Comparison of ENCODE assay signal across 22 cellular contexts in genomic region chr12:75374971-75375370, GRCh38. TPM values are rescaled to one million over a fixed set of nuclear protein-coding genes. Genes with fewer than 3 reads are reported as not detected.
A peak's percentile ranks its signal among the peaks of the same experiment; 100 is the strongest.
DNase-seq lines count a peak whose midpoint lies in the region; ATAC-seq, FAIRE-seq and TF ChIP-seq lines count a peak whose summit lies in the region.
"Had no signal": no experiment of that assay in that cellular context is flagged by ENCODE, and none has a peak within 500 bp of the region (broad histone marks: within the 10 kb centered on the region; RNA-seq: fewer than 3 reads in every experiment).

No MANE protein-coding gene starts in this region.

- H3K4me1 Mint-ChIP-seq in astrocyte (ENCODE audit: low read depth, unreplicated experiment), result peaks cover 1% of the 10 kb centered on the region
- no peaks in the 10 kb centered on the region for H3K4me1 Mint-ChIP-seq in stimulated activated memory B cell treated with anti-CD40 and anti-IgM and Interleukin-4, amounts not matched to agents 10 μg/mL and 1 μg/mL and 100 μg/mL, for 72 hours

- H3K27ac Mint-ChIP-seq in astrocyte (ENCODE audit: unreplicated experiment), result no peak overlapping the region
- no peak overlapping the region for H3K27ac Mint-ChIP-seq in stimulated activated memory B cell treated with anti-CD40 and anti-IgM and Interleukin-4, amounts not matched to agents 10 μg/mL and 1 μg/mL and 100 μg/mL, for 72 hours
- H3K27ac Mint-ChIP-seq: CD8-positive, alpha-beta T cell; H9 had no signal

- no peaks in the 10 kb centered on the region for H3K27me3 Mint-ChIP-seq in astrocyte (ENCODE audit: low read depth, unreplicated experiment)
- H3K27me3 Mint-ChIP-seq in stimulated activated memory B cell treated with anti-CD40 and anti-IgM and Interleukin-4, amounts not matched to agents 10 μg/mL and 1 μg/mL and 100 μg/mL, for 72 hours, result no peaks in the 10 kb centered on the region
- H3K27me3 Mint-ChIP-seq: CD4-positive, CD25-positive, alpha-beta regulatory T cell had no signal

- H3K36me3 Mint-ChIP-seq in astrocyte (ENCODE audit: low read depth, unreplicated experiment), result no peaks in the 10 kb centered on the region
- peaks cover 12% of the 10 kb centered on the region for H3K36me3 Mint-ChIP-seq in stimulated activated memory B cell treated with anti-CD40 and anti-IgM and Interleukin-4, amounts not matched to agents 10 μg/mL and 1 μg/mL and 100 μg/mL, for 72 hours
- H3K36me3 Mint-ChIP-seq: CD4-positive, CD25-positive, alpha-beta regulatory T cell; CD8-positive, alpha-beta T cell had no signal

- no peak for ATAC-seq in stimulated activated memory B cell treated with anti-CD40 and anti-IgM and Interleukin-4, amounts not matched to agents 10 μg/mL and 1 μg/mL and 100 μg/mL, for 72 hours
- ATAC-seq: CD8-positive, alpha-beta T cell; GM12878; GM23338; HCT116 had no signal

- no peak overlapping the region for H3K4me3 ChIP-seq in AG10803 (ENCODE audit: low read length)
- no peak overlapping the region for H3K4me3 ChIP-seq in astrocyte (ENCODE audit: insufficient read depth, low read depth, low read length)
- no peak overlapping the region for H3K4me3 ChIP-seq in fibroblast of mammary gland (ENCODE audit: control insufficient read depth, low read depth, low read length)
- H3K4me3 ChIP-seq: GM12878, GM23338 had no signal

- H3K27ac ChIP-seq in astrocyte (ENCODE audit: low read depth, low read length), result no peak overlapping the region
- H3K27ac ChIP-seq: 22Rv1 had no signal

- H4K20me1 ChIP-seq in astrocyte (ENCODE audit: insufficient read depth, low read length), result no peaks in the 10 kb centered on the region

- TF ChIP-seq CTCF in AG10803 (conservative IDR thresholded peaks at IDR 0.05; ENCODE audit: low read length), result no peak
- TF ChIP-seq CTCF in astrocyte (IDR thresholded peaks at IDR 0.05; ENCODE audit: insufficient read depth, low read depth, low read length), result no peak
- TF ChIP-seq CTCF in fibroblast of mammary gland (conservative IDR thresholded peaks at IDR 0.05; ENCODE audit: control insufficient read depth, insufficient read depth, low read depth, low read length), result no peak

- DNase-seq in AG10803 (ENCODE audit: low read depth), result peak; percentile 8
- peak; percentile 7 for DNase-seq in RPMI7951 (ENCODE audit: low read depth)
- DNase-seq in astrocyte (ENCODE audit: low read depth), result peak; percentile 26
- DNase-seq in fibroblast of mammary gland (ENCODE audit: low read depth), result peak; percentile 10
- no peak for DNase-seq in medulla oblongata (ENCODE audit: extremely low spot score)
- no peak for DNase-seq in SW480 (ENCODE audit: low spot score)
- DNase-seq in GF-D8 (lab: John Stamatoyannopoulos, UW), result no peak
- DNase-seq: C1 segment of cervical spinal cord; Caco-2; CD4-positive, CD25-positive, alpha-beta regulatory T cell; CD8-positive, alpha-beta T cell; DMS153; DND-41; H9 had no signal

- no peaks in the 10 kb centered on the region for H3K27me3 ChIP-seq in astrocyte (ENCODE audit: insufficient read depth, low read length)

- H3K9me3 Mint-ChIP-seq in astrocyte (ENCODE audit: unreplicated experiment), result peaks cover 2% of the 10 kb centered on the region
- no peaks in the 10 kb centered on the region for H3K9me3 Mint-ChIP-seq in stimulated activated memory B cell treated with anti-CD40 and anti-IgM and Interleukin-4, amounts not matched to agents 10 μg/mL and 1 μg/mL and 100 μg/mL, for 72 hours
- H3K9me3 Mint-ChIP-seq: CD8-positive, alpha-beta T cell; GM23338 had no signal

- no peak for FAIRE-seq in astrocyte (lab: Jason Lieb, UNC)
- FAIRE-seq: A204.1, G401.6 had no signal

- H3K4me1 ChIP-seq in astrocyte (ENCODE audit: insufficient read depth, low read length), result no peaks in the 10 kb centered on the region
- H3K4me1 ChIP-seq: Caco-2 had no signal

- H3K79me2 ChIP-seq in astrocyte (ENCODE audit: insufficient read depth, low read length), result no peaks in the 10 kb centered on the region

- no peak overlapping the region for H3K9ac ChIP-seq in astrocyte (ENCODE audit: low read length)

- no peak overlapping the region for H3K4me3 Mint-ChIP-seq in astrocyte (ENCODE audit: unreplicated experiment)
- no peak overlapping the region for H3K4me3 Mint-ChIP-seq in stimulated activated memory B cell treated with anti-CD40 and anti-IgM and Interleukin-4, amounts not matched to agents 10 μg/mL and 1 μg/mL and 100 μg/mL, for 72 hours
- H3K4me3 Mint-ChIP-seq: CD4-positive, CD25-positive, alpha-beta regulatory T cell; CD8-positive, alpha-beta T cell; GM23338; H9 had no signal

- no peak overlapping the region for H3K4me2 ChIP-seq in astrocyte (ENCODE audit: low read length)
- H3K4me2 ChIP-seq: GM23338 had no signal

- no peak overlapping the region for H2AFZ ChIP-seq in astrocyte (ENCODE audit: low read depth, low read length)
- H2AFZ ChIP-seq: GM23338 had no signal

- H3K36me3 ChIP-seq in astrocyte (ENCODE audit: insufficient read depth, low read length), result no peaks in the 10 kb centered on the region

- no peaks in the 10 kb centered on the region for H3K9me3 ChIP-seq in astrocyte (ENCODE audit: insufficient read depth, low read depth, low read length)
- H3K9me3 ChIP-seq: Caco-2 had no signal

RNA-seq across cellular contexts. Expression of gene GLIPR1L2, which starts 15.9 kb away (rescaled TPM):
- 0.20 and 0.36 TPM in 2 replicates for total RNA-seq in RPMI7951 (2014; rRNA removed; shearing (Covaris generic))
- 0.14 and 0.25 TPM in 2 replicates for total RNA-seq in astrocyte
- total RNA-seq: Caco-2; CD8-positive, alpha-beta T cell; GM23338 had no signal

RNA-seq across cellular contexts. Expression of gene GLIPR1L1, which starts 40.5 kb away (rescaled TPM):
- not detected in 2 replicates for total RNA-seq in RPMI7951 (2014; rRNA removed; shearing (Covaris generic))
- total RNA-seq in astrocyte, result not detected in 2 replicates
- total RNA-seq: Caco-2; CD4-positive, CD25-positive, alpha-beta regulatory T cell; CD8-positive, alpha-beta T cell; GM12878; GM23338; H4 had no signal

RNA-seq across cellular contexts. Expression of gene CAPS2, which starts 44.8 kb away (rescaled TPM):
- 3.0 and 3.3 TPM in 2 replicates for total RNA-seq in RPMI7951 (2014; rRNA removed; shearing (Covaris generic))
- total RNA-seq in astrocyte, result 3.1 and 3.3 TPM in 2 replicates
- total RNA-seq: Caco-2 had no signal

Comparison
In these comparisons a context has a peak if more than half of its experiments do, and no peak if none do; other contexts are left out.
1. DNase-seq: peak in AG10803 (single experiment), RPMI7951 (single experiment), astrocyte (single experiment) and fibroblast of mammary gland (single experiment); none in medulla oblongata (single experiment), SW480 (single experiment) and GF-D8 (single experiment).